Comparison of ENCODE assay signal across 1 cellular context in genomic region chr1:200048244-200048643, GRCh38.
A peak's percentile ranks its signal among the peaks of the same experiment; 100 is the strongest.
TF ChIP-seq lines count a peak whose summit lies in the region.

No MANE protein-coding gene starts in this region.

TF ChIP-seq in WTC11, 78 proteins besides CTCF, POLR2A, EP300 and RAD21 (continued from another document):
- TF ChIP-seq, protein P1, sequence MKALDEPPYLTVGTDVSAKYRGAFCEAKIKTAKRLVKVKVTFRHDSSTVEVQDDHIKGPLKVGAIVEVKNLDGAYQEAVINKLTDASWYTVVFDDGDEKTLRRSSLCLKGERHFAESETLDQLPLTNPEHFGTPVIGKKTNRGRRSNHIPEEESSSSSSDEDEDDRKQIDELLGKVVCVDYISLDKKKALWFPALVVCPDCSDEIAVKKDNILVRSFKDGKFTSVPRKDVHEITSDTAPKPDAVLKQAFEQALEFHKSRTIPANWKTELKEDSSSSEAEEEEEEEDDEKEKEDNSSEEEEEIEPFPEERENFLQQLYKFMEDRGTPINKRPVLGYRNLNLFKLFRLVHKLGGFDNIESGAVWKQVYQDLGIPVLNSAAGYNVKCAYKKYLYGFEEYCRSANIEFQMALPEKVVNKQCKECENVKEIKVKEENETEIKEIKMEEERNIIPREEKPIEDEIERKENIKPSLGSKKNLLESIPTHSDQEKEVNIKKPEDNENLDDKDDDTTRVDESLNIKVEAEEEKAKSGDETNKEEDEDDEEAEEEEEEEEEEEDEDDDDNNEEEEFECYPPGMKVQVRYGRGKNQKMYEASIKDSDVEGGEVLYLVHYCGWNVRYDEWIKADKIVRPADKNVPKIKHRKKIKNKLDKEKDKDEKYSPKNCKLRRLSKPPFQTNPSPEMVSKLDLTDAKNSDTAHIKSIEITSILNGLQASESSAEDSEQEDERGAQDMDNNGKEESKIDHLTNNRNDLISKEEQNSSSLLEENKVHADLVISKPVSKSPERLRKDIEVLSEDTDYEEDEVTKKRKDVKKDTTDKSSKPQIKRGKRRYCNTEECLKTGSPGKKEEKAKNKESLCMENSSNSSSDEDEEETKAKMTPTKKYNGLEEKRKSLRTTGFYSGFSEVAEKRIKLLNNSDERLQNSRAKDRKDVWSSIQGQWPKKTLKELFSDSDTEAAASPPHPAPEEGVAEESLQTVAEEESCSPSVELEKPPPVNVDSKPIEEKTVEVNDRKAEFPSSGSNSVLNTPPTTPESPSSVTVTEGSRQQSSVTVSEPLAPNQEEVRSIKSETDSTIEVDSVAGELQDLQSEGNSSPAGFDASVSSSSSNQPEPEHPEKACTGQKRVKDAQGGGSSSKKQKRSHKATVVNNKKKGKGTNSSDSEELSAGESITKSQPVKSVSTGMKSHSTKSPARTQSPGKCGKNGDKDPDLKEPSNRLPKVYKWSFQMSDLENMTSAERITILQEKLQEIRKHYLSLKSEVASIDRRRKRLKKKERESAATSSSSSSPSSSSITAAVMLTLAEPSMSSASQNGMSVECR (CRISPR knock-in tag; IDR thresholded peaks at IDR 0.05; ENCODE audit: borderline replicate concordance), result peak; percentile 32; the same call in 1 of the 2 replicates
- TF ChIP-seq TEAD1 (CRISPR knock-in tag; IDR thresholded peaks at IDR 0.05) (peak; percentile 91; the same call in 1 of the 2 replicates), ETV6 (CRISPR knock-in tag; IDR thresholded peaks at IDR 0.05) (peak; percentile 85), RORB (CRISPR knock-in tag; IDR thresholded peaks at IDR 0.05) (no peak), TP53 (CRISPR knock-in tag; IDR thresholded peaks at IDR 0.05) (no peak)
- TF ChIP-seq, protein P2, sequence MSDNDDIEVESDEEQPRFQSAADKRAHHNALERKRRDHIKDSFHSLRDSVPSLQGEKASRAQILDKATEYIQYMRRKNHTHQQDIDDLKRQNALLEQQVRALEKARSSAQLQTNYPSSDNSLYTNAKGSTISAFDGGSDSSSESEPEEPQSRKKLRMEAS (CRISPR knock-in tag; IDR thresholded peaks at IDR 0.05), result peak; percentile 76
- TF ChIP-seq, protein P3, sequence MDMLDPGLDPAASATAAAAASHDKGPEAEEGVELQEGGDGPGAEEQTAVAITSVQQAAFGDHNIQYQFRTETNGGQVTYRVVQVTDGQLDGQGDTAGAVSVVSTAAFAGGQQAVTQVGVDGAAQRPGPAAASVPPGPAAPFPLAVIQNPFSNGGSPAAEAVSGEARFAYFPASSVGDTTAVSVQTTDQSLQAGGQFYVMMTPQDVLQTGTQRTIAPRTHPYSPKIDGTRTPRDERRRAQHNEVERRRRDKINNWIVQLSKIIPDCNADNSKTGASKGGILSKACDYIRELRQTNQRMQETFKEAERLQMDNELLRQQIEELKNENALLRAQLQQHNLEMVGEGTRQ (CRISPR knock-in tag; IDR thresholded peaks at IDR 0.05), result peak; percentile 19; the same call in 1 of the 2 replicates
